In genomic region chr4:112082954-112083586, GRCh38 we compare ENCODE assay signal across 11 cellular contexts.
DNase-seq lines count a peak whose midpoint lies in the region; ATAC-seq and TF ChIP-seq lines count a peak whose summit lies in the region.
"Had no signal": no experiment of that assay in that cellular context is flagged by ENCODE, and none has a peak within 500 bp of the region (broad histone marks: within the 10 kb centered on the region; RNA-seq: fewer than 3 reads in every experiment).

No MANE protein-coding gene starts in this region.

- peaks cover 4% of the 10 kb centered on the region for H3K4me1 ChIP-seq in osteoblast (ENCODE audit: insufficient read depth, low read length)

- H3K4me2 ChIP-seq in osteoblast (ENCODE audit: insufficient read depth, low read length): no peak overlapping the region

- H3K79me2 ChIP-seq in osteoblast (ENCODE audit: insufficient read depth, low read length): no peaks in the 10 kb centered on the region

- H2AFZ ChIP-seq in osteoblast (ENCODE audit: low read length): no peak overlapping the region

- TF ChIP-seq CTCF in epithelial cell of proximal tubule (conservative IDR thresholded peaks at IDR 0.05; ENCODE audit: low read depth, low read length): no peak
- TF ChIP-seq CTCF in osteoblast (IDR thresholded peaks at IDR 0.05; ENCODE audit: extremely low read depth, low read depth, low read length): no peak

- ATAC-seq in HG03342 (IDR thresholded peaks at IDR 0.05; ENCODE audit: unreplicated experiment) (no peak), GM21390 (IDR thresholded peaks at IDR 0.05; ENCODE audit: unreplicated experiment) (no peak)
- ATAC-seq: natural killer cell treated with Interleukin-12 subunit alpha and Interleukin-12 subunit beta and Interleukin-15 and Interleukin-18, amount 100 ng/mL, for 72 hours had no signal

- no peaks in the 10 kb centered on the region for H4K20me1 ChIP-seq in osteoblast (ENCODE audit: insufficient read depth, low read length)

- no peaks in the 10 kb centered on the region for H3K36me3 ChIP-seq in osteoblast (ENCODE audit: insufficient read depth, low read length)

- H3K4me3 ChIP-seq in epithelial cell of proximal tubule (ENCODE audit: low read depth, low read length) (no peak overlapping the region), osteoblast (ENCODE audit: insufficient read depth, low read length) (no peak overlapping the region)

- no peaks in the 10 kb centered on the region for H3K27me3 ChIP-seq in osteoblast (ENCODE audit: insufficient read depth, low read length)

- no peak overlapping the region for H3K27ac ChIP-seq in osteoblast (ENCODE audit: low read depth, low read length)

- DNase-seq in EH (ENCODE audit: low read depth): peak; percentile 61
- peak; percentile 94 for DNase-seq in epithelial cell of proximal tubule (ENCODE audit: low read depth)
- peak; percentile 51 for DNase-seq in osteoblast (ENCODE audit: insufficient read length, low spot score, missing footprints)
- no peak for DNase-seq in ecto neural progenitor cell (ENCODE audit: low spot score)
- no peak for DNase-seq in NCI-H82 treated with DMSO at 0.1 percent for 48 hours (lab: John Stamatoyannopoulos, UW; ENCODE audit: unreplicated experiment)
- DNase-seq: activated naive CD4-positive, alpha-beta T cell treated with anti-CD3 and anti-CD28 coated beads for 36 hours; DND-41 had no signal

- no peaks in the 10 kb centered on the region for H3K9me3 ChIP-seq in osteoblast (ENCODE audit: low read depth, low read length)

TF ChIP-seq in PFSK-1, 5 proteins besides CTCF, POLR2A, EP300 and RAD21:
- TF ChIP-seq FOXP2 (optimal IDR thresholded peaks at IDR 0.05; ENCODE audit: borderline replicate concordance, extremely low read depth, extremely low read length, insufficient read depth) (no peak), SIN3A (IDR thresholded peaks at IDR 0.05; ENCODE audit: borderline replicate concordance, insufficient read depth, low read length) (0 out of 2 replicates have a peak, but pooled peaks have one; percentile 25), POLR2AphosphoS5 (IDR thresholded peaks at IDR 0.05; ENCODE audit: low read depth, low read length) (no peak), TAF1 (IDR thresholded peaks at IDR 0.05; ENCODE audit: borderline replicate concordance, insufficient read depth, low read length) (no peak), REST (IDR thresholded peaks at IDR 0.05; ENCODE audit: insufficient read depth in 1 of 2, low read depth in 2 of 2, low read length in 2 of 2) (no peak)

Comparison
In these comparisons a context has a peak if more than half of its experiments do, and no peak if none do; other contexts are left out.
1. DNase-seq: peak in EH (single experiment), epithelial cell of proximal tubule (single experiment) and osteoblast (single experiment); none in ecto neural progenitor cell (single experiment) and NCI-H82 treated with DMSO at 0.1 percent for 48 hours (single experiment).